ENCODE assay signal across 8 cellular contexts in the genomic region with DNA sequence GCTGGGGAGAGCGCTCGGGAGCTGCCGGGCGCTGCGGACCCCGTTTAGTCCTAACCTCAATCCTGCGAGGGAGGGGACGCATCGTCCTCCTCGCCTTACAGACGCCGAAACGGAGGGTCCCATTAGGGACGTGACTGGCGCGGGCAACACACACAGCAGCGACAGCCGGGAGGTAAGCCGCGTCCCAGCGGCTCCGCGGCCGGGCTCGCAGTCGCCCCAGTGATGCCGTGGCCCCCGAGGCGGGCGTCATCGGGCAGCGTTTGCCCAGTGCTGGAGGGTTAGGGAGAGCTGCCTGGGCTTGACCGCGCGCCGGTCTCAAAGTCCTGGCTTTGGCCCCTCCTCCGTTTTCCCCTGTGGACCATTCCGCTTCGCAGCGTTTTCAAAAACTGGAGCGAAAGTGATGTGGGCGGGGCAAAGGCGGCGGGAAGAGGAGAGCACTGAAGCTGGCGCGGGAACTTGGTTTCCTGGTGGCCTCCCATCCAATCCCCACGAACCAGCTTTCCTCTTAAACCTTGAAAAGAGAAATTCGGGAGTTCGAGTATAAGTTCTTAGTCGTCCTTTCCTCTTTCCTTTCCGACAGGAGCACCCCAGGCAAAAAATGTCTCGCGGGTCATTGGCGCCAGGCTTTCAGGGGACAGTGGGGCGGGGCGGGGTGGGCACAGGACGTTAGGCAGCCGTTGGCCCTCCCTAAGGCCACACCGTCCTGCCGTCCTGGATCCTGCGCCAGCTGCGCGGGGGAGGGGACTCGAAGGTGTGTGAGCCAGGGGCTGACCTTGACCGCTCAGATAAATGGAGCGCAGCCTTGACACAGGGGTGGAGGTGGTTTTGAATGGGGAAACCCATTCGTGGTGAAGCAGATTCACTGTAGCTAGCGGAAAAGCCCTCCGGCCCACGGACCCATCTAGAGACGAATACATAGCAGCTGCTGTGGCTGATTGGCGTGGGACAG.
DNase-seq lines count a peak whose midpoint lies in the region; ATAC-seq, FAIRE-seq and TF ChIP-seq lines count a peak whose summit lies in the region.

No MANE protein-coding gene starts in this region.

- TF ChIP-seq CTCF in D721Med (IDR thresholded peaks at IDR 0.05; ENCODE audit: insufficient read depth, missing control alignments): no peak

- H3K27ac ChIP-seq in epithelial cell of prostate: peak overlapping the region; percentile 72

- DNase-seq in D721Med (ENCODE audit: insufficient read length, low spot score) (peak; percentile 90), HPDE6-E6E7 (ENCODE audit: extremely low spot score) (peak; percentile 84), NCI-H82 (lab: John Stamatoyannopoulos, UW) (peak; percentile 93), epithelial cell of prostate (ENCODE audit: low read depth, low spot score) (peak; percentile 31), midbrain (lab: John Stamatoyannopoulos, UW) (peak; percentile 87)
- DNase-seq in activated CD8-positive, alpha-beta memory T cell treated with anti-CD3 and anti-CD28 coated beads for 24 hours: peak; percentile 71
- peak; percentile 88 for DNase-seq in stimulated activated CD8-positive, alpha-beta memory T cell treated with anti-CD3 and anti-CD28 coated beads, Interleukin-4, amount 100 ng/mL, for 48 hours

- FAIRE-seq in D721Med (lab: Jason Lieb, UNC): no peak

- ATAC-seq in GM21360 (IDR thresholded peaks at IDR 0.05; ENCODE audit: unreplicated experiment): peak; percentile 50

Comparison
In these comparisons a context has a peak if more than half of its experiments do, and no peak if none do; other contexts are left out.
1. Peak in every context shown above with its lines: DNase-seq, ATAC-seq and H3K27ac ChIP-seq.
2. DNase-seq: peak in every context shown above with its lines; median percentile 93 in NCI-H82; 90 in D721Med; 88 in stimulated activated CD8-positive, alpha-beta memory T cell treated with anti-CD3 and anti-CD28 coated beads, Interleukin-4, amount 100 ng/mL, for 48 hours; 87 in midbrain; 84 in HPDE6-E6E7; 71 in activated CD8-positive, alpha-beta memory T cell treated with anti-CD3 and anti-CD28 coated beads for 24 hours; 31 in epithelial cell of prostate.